ENCODE assay signal across 1 cellular context in the genomic region with DNA sequence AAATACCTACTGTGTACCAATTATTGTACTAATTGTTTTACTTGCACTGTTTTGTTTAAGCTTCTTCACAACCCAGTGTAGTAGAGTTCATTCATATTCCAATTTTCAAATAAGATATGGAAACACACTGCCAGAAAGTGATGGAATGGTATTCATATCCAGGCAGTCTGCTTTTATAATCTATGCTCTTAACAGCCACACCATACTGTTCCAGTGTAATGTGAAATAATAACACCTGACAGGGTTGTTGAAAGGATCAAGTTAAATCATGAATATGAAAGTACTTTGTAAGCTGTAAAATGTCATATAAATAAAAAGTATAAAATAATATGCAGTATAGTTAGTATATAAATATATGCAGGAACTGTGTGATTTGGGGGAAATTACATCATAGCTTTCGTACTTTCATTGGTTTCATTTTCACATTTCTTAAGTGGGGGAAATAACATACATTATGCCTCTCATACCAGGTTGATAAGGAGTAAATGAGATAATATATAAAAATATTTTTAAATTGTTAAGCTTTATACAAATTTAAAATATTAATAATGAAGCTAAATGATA.
TF ChIP-seq lines count a peak whose summit lies in the region.

No MANE protein-coding gene starts in this region.

TF ChIP-seq in GM12878, 131 proteins besides CTCF, POLR2A, EP300 and RAD21 (continued from another document):
- TF ChIP-seq, protein P1, sequence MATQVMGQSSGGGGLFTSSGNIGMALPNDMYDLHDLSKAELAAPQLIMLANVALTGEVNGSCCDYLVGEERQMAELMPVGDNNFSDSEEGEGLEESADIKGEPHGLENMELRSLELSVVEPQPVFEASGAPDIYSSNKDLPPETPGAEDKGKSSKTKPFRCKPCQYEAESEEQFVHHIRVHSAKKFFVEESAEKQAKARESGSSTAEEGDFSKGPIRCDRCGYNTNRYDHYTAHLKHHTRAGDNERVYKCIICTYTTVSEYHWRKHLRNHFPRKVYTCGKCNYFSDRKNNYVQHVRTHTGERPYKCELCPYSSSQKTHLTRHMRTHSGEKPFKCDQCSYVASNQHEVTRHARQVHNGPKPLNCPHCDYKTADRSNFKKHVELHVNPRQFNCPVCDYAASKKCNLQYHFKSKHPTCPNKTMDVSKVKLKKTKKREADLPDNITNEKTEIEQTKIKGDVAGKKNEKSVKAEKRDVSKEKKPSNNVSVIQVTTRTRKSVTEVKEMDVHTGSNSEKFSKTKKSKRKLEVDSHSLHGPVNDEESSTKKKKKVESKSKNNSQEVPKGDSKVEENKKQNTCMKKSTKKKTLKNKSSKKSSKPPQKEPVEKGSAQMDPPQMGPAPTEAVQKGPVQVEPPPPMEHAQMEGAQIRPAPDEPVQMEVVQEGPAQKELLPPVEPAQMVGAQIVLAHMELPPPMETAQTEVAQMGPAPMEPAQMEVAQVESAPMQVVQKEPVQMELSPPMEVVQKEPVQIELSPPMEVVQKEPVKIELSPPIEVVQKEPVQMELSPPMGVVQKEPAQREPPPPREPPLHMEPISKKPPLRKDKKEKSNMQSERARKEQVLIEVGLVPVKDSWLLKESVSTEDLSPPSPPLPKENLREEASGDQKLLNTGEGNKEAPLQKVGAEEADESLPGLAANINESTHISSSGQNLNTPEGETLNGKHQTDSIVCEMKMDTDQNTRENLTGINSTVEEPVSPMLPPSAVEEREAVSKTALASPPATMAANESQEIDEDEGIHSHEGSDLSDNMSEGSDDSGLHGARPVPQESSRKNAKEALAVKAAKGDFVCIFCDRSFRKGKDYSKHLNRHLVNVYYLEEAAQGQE (IDR thresholded peaks at IDR 0.05; ENCODE audit: low read depth, low read length), result no peak
TF ChIP-seq in GM12878: peak in this region for 2.
